ENCODE assay signal across 37 cellular contexts in genomic region chr2:108029912-108030311, GRCh38. TPM values are rescaled to one million over a fixed set of nuclear protein-coding genes. Genes with fewer than 3 reads are reported as not detected.
"Had no signal": no experiment of that assay in that cellular context is flagged by ENCODE, and none has a peak within 500 bp of the region (broad histone marks: within the 10 kb centered on the region; RNA-seq: fewer than 3 reads in every experiment).

No MANE protein-coding gene starts in this region.

- DNase-seq: activated B cell treated with CpG ODN at 0.5 μM for 24 hours; activated CD4-positive, alpha-beta memory T cell treated with anti-CD3 and anti-CD28 coated beads for 36 hours; activated CD4-positive, alpha-beta T cell treated with anti-CD3 and anti-CD28 coated beads for 4 hours; activated CD4-positive, alpha-beta T cell treated with anti-CD3 and anti-CD28 coated beads, Interleukin-2, amount 10 ng/mL, durations not matched to agents 24 days and 14 days; activated CD4-positive, alpha-beta T cell treated with anti-CD3 and anti-CD28 coated beads, Interleukin-2, amount 50 U/mL, for 1 hour; activated CD4-positive, alpha-beta T cell treated with anti-CD3 and anti-CD28 coated beads, Interleukin-2, amount 50 U/mL, for 4 hours; activated CD4-positive, CD25-positive, alpha-beta regulatory T cell treated with anti-CD3 and anti-CD28 coated beads, Interleukin-2, amount 50 U/mL, for 72 hours; activated CD8-positive, alpha-beta memory T cell treated with anti-CD3 and anti-CD28 coated beads, Interleukin-2, amount 50 U/mL, for 4 hours; activated CD8-positive, alpha-beta T cell treated with anti-CD3 and anti-CD28 coated beads for 36 hours; activated effector memory CD4-positive, alpha-beta T cell treated with anti-CD3 and anti-CD28 coated beads, Interleukin-2, amount 50 U/mL, for 16 hours; activated gamma-delta T cell treated with Interleukin-2 at 50 U/mL for 16 hours; activated naive CD4-positive, alpha-beta T cell; activated naive CD4-positive, alpha-beta T cell treated with anti-CD3 and anti-CD28 coated beads for 36 hours; activated naive CD4-positive, alpha-beta T cell treated with anti-CD3 and anti-CD28 coated beads, Interleukin-2, amount 50 U/mL, for 16 hours; activated naive CD8-positive, alpha-beta T cell treated with anti-CD3 and anti-CD28 coated beads, Interleukin-2, amount 10 ng/mL, durations not matched to agents 7 days and 5 days; activated naive CD8-positive, alpha-beta T cell treated with anti-CD3 and anti-CD28 coated beads, Interleukin-2, amount 50 U/mL, for 24 hours; activated T-cell treated with anti-CD3 and anti-CD28 coated beads for 4 hours; activated T-cell treated with anti-CD3 and anti-CD28 coated beads, Interleukin-2, amount 50 U/mL, for 1 hour; activated T-cell treated with anti-CD3 and anti-CD28 coated beads, Interleukin-2, amount 50 U/mL, for 4 hours; activated T-cell treated with anti-CD3 and anti-CD28 coated beads, Interleukin-2, amount 50 U/mL, for 72 hours; amygdala; anterior cingulate cortex; central memory CD4-positive, alpha-beta T cell; T-helper 1 cell; T-helper 2 cell; T-helper 9 cell had no signal

- H3K27ac Mint-ChIP-seq: activated B cell treated with CpG ODN at 0.5 μM for 24 hours; activated CD4-positive, alpha-beta memory T cell treated with anti-CD3 and anti-CD28 coated beads for 36 hours; activated CD4-positive, alpha-beta T cell treated with anti-CD3 and anti-CD28 coated beads, Interleukin-2, amount 10 ng/mL, durations not matched to agents 24 days and 14 days; activated CD8-positive, alpha-beta T cell treated with anti-CD3 and anti-CD28 coated beads for 36 hours; activated naive CD4-positive, alpha-beta T cell treated with anti-CD3 and anti-CD28 coated beads for 36 hours; activated naive CD8-positive, alpha-beta T cell; activated naive CD8-positive, alpha-beta T cell treated with anti-CD3 and anti-CD28 coated beads, Interleukin-2, amount 10 ng/mL, durations not matched to agents 7 days and 5 days; activated naive CD8-positive, alpha-beta T cell treated with anti-CD3 and anti-CD28 coated beads, Interleukin-2, amount 50 U/mL, for 24 hours; activated T-cell treated with anti-CD3 and anti-CD28 coated beads, Interleukin-2, amount 50 U/mL, for 72 hours; activated T-helper 1 cell treated with anti-CD3 and anti-CD28 coated beads, Interleukin-12 subunit alpha, Interleukin-12 subunit beta, Interleukin-2, Interleukin-4 antibody, amounts not matched to agents 30 ng/mL and 10 ng/mL and 1 ng/mL, durations not matched to agents 14 hours and 24 hours and 36 hours; activated T-helper 17 cell treated with anti-CD3 and anti-CD28 coated beads, Interleukin-2, amount 50 U/mL, for 72 hours; T-helper 1 cell treated with Interleukin-12 subunit alpha and Interleukin-12 subunit beta and Interleukin-4 antibody, amounts not matched to agents 30 μg/mL and 1 μg/mL, for 36 hours; T-helper 2 cell treated with Interferon-gamma antibody and Interleukin-4, amounts not matched to agents 5 μg/mL and 100 μg/mL, for 36 hours had no signal

- H3K9me3 Mint-ChIP-seq: activated CD4-positive, alpha-beta memory T cell treated with anti-CD3 and anti-CD28 coated beads for 36 hours; activated CD4-positive, alpha-beta T cell treated with anti-CD3 and anti-CD28 coated beads, Interleukin-2, amount 10 ng/mL, durations not matched to agents 24 days and 14 days; activated naive CD8-positive, alpha-beta T cell treated with anti-CD3 and anti-CD28 coated beads, Interleukin-2, amount 10 ng/mL, durations not matched to agents 7 days and 5 days; activated naive CD8-positive, alpha-beta T cell treated with anti-CD3 and anti-CD28 coated beads, Interleukin-2, amount 50 U/mL, for 24 hours; activated T-cell treated with anti-CD3 and anti-CD28 coated beads, Interleukin-2, amount 50 U/mL, for 4 hours; activated T-cell treated with anti-CD3 and anti-CD28 coated beads, Interleukin-2, amount 50 U/mL, for 72 hours; activated T-helper 1 cell treated with anti-CD3 and anti-CD28 coated beads, Interleukin-12 subunit alpha, Interleukin-12 subunit beta, Interleukin-2, Interleukin-4 antibody, amounts not matched to agents 30 ng/mL and 10 ng/mL and 1 ng/mL, durations not matched to agents 14 hours and 24 hours and 36 hours; T-helper 2 cell treated with Interferon-gamma antibody and Interleukin-4, amounts not matched to agents 5 μg/mL and 100 μg/mL, for 36 hours had no signal

- H3K27me3 ChIP-seq: ascending aorta, breast epithelium had no signal

- H3K9me3 ChIP-seq: ascending aorta had no signal

- H3K4me1 ChIP-seq: ascending aorta, breast epithelium had no signal

- H3K36me3 ChIP-seq: ascending aorta, breast epithelium had no signal

- H3K27me3 Mint-ChIP-seq: activated B cell treated with CpG ODN at 0.5 μM for 24 hours; activated CD4-positive, alpha-beta memory T cell treated with anti-CD3 and anti-CD28 coated beads for 36 hours; activated CD4-positive, alpha-beta T cell treated with anti-CD3 and anti-CD28 coated beads, Interleukin-2, amount 10 ng/mL, durations not matched to agents 24 days and 14 days; activated CD8-positive, alpha-beta T cell treated with anti-CD3 and anti-CD28 coated beads for 36 hours; activated naive CD8-positive, alpha-beta T cell; activated naive CD8-positive, alpha-beta T cell treated with anti-CD3 and anti-CD28 coated beads, Interleukin-2, amount 10 ng/mL, durations not matched to agents 7 days and 5 days; activated naive CD8-positive, alpha-beta T cell treated with anti-CD3 and anti-CD28 coated beads, Interleukin-2, amount 50 U/mL, for 24 hours; activated T-helper 17 cell treated with anti-CD3 and anti-CD28 coated beads, Interleukin-2, amount 50 U/mL, for 72 hours; brain had no signal

- H3K4me3 ChIP-seq: ascending aorta, breast epithelium had no signal

- ATAC-seq: activated CD8-positive, alpha-beta T cell treated with anti-CD3 and anti-CD28 coated beads for 36 hours; activated naive CD8-positive, alpha-beta T cell treated with anti-CD3 and anti-CD28 coated beads, Interleukin-2, amount 50 U/mL, for 24 hours; activated T-cell treated with anti-CD3 and anti-CD28 coated beads, Interleukin-2, amount 50 U/mL, for 4 hours; activated T-cell treated with anti-CD3 and anti-CD28 coated beads, Interleukin-2, amount 50 U/mL, for 72 hours; activated T-helper 17 cell treated with anti-CD3 and anti-CD28 coated beads, Interleukin-2, amount 50 U/mL, for 72 hours had no signal

- H3K4me1 Mint-ChIP-seq: activated B cell treated with CpG ODN at 0.5 μM for 24 hours; activated CD4-positive, alpha-beta T cell treated with anti-CD3 and anti-CD28 coated beads, Interleukin-2, amount 10 ng/mL, durations not matched to agents 24 days and 14 days; activated naive CD8-positive, alpha-beta T cell treated with anti-CD3 and anti-CD28 coated beads, Interleukin-2, amount 10 ng/mL, durations not matched to agents 7 days and 5 days; activated naive CD8-positive, alpha-beta T cell treated with anti-CD3 and anti-CD28 coated beads, Interleukin-2, amount 50 U/mL, for 24 hours; activated T-helper 17 cell treated with anti-CD3 and anti-CD28 coated beads, Interleukin-2, amount 50 U/mL, for 72 hours; brain had no signal

- H3K27ac ChIP-seq: ascending aorta, breast epithelium, VCaP had no signal

- H3K36me3 Mint-ChIP-seq: activated CD4-positive, alpha-beta memory T cell treated with anti-CD3 and anti-CD28 coated beads for 36 hours; activated naive CD8-positive, alpha-beta T cell; activated naive CD8-positive, alpha-beta T cell treated with anti-CD3 and anti-CD28 coated beads, Interleukin-2, amount 10 ng/mL, durations not matched to agents 7 days and 5 days; brain had no signal

- H3K4me3 Mint-ChIP-seq: activated B cell treated with CpG ODN at 0.5 μM for 24 hours; activated CD4-positive, alpha-beta memory T cell treated with anti-CD3 and anti-CD28 coated beads for 36 hours; activated CD4-positive, alpha-beta T cell treated with anti-CD3 and anti-CD28 coated beads, Interleukin-2, amount 10 ng/mL, durations not matched to agents 24 days and 14 days; activated CD8-positive, alpha-beta T cell treated with anti-CD3 and anti-CD28 coated beads for 36 hours; activated naive CD4-positive, alpha-beta T cell treated with anti-CD3 and anti-CD28 coated beads for 36 hours; activated naive CD8-positive, alpha-beta T cell; activated naive CD8-positive, alpha-beta T cell treated with anti-CD3 and anti-CD28 coated beads, Interleukin-2, amount 10 ng/mL, durations not matched to agents 7 days and 5 days; activated naive CD8-positive, alpha-beta T cell treated with anti-CD3 and anti-CD28 coated beads, Interleukin-2, amount 50 U/mL, for 24 hours; activated T-cell treated with anti-CD3 and anti-CD28 coated beads, Interleukin-2, amount 50 U/mL, for 4 hours; activated T-cell treated with anti-CD3 and anti-CD28 coated beads, Interleukin-2, amount 50 U/mL, for 72 hours; activated T-helper 1 cell treated with anti-CD3 and anti-CD28 coated beads, Interleukin-12 subunit alpha, Interleukin-12 subunit beta, Interleukin-2, Interleukin-4 antibody, amounts not matched to agents 30 ng/mL and 10 ng/mL and 1 ng/mL, durations not matched to agents 14 hours and 24 hours and 36 hours; activated T-helper 17 cell treated with anti-CD3 and anti-CD28 coated beads, Interleukin-2, amount 50 U/mL, for 72 hours; brain; T-helper 1 cell treated with Interleukin-12 subunit alpha and Interleukin-12 subunit beta and Interleukin-4 antibody, amounts not matched to agents 30 μg/mL and 1 μg/mL, for 36 hours; T-helper 2 cell treated with Interferon-gamma antibody and Interleukin-4, amounts not matched to agents 5 μg/mL and 100 μg/mL, for 36 hours had no signal

RNA-seq across cellular contexts. Expression of gene SLC5A7, which starts 43.6 kb away (rescaled TPM):
- total RNA-seq: activated B cell treated with CpG ODN at 0.5 μM for 24 hours; activated CD4-positive, alpha-beta memory T cell treated with anti-CD3 and anti-CD28 coated beads for 36 hours; activated CD4-positive, alpha-beta T cell treated with anti-CD3 and anti-CD28 coated beads, Interleukin-2, amount 10 ng/mL, durations not matched to agents 24 days and 14 days; activated CD8-positive, alpha-beta memory T cell treated with anti-CD3 and anti-CD28 coated beads for 36 hours; activated CD8-positive, alpha-beta T cell treated with anti-CD3 and anti-CD28 coated beads for 36 hours; activated naive CD4-positive, alpha-beta T cell treated with anti-CD3 and anti-CD28 coated beads for 36 hours; activated naive CD8-positive, alpha-beta T cell treated with anti-CD3 and anti-CD28 coated beads, Interleukin-2, amount 10 ng/mL, durations not matched to agents 7 days and 5 days; activated T-cell treated with anti-CD3 and anti-CD28 coated beads, Interleukin-2, amount 50 U/mL, for 4 hours; activated T-cell treated with anti-CD3 and anti-CD28 coated beads, Interleukin-2, amount 50 U/mL, for 72 hours; activated T-helper 1 cell treated with anti-CD3 and anti-CD28 coated beads, Interleukin-12 subunit alpha, Interleukin-12 subunit beta, Interleukin-2, Interleukin-4 antibody, amounts not matched to agents 30 ng/mL and 10 ng/mL and 1 ng/mL, durations not matched to agents 14 hours and 24 hours and 36 hours; activated T-helper 17 cell treated with anti-CD3 and anti-CD28 coated beads, Interleukin-2, amount 50 U/mL, for 72 hours; ascending aorta; cardiac septum had no signal
